ENCODE assay signal across 1 cellular context in the genomic region with DNA sequence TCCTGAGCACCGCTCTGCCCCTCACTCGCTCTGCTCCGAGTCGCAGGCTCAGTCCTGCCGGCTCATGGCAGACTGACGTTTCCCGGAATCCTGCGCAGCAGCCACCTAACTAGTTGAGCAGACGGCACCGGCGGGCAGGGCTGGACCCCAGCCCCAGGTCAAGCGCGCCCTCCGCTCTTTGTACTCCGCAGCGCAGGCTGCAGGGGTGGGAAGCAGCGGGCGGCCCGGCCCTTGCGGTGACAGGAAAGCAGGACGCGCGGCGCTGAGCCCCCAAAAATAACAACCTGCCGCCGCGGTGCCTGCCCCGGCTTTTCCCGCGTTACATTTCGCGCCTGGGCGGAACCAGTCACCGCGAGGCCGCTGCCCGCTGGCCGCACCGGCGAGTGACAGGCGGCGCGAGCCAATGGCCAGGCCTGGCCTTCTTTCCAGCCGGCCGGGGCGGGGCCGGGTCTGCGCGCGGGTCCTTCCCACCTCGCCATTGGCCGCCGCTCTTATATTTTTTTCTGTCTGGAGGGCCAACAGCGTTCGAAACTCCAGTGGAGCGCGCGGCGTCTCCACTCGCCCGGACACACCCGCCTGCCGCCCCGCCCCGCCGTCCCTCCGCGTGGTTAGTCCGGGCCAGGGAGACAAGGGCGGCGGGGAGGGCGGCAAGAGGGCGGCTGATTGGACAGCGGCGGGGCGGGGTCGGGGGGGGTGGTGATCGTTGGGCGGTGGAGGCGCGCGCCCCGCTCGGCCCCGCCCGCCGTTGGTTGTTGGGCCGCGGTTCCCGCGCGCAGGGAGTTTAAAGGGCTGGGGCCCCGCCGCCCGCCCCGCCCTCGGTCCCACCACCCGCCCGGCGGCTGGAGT.
TF ChIP-seq lines count a peak whose summit lies in the region.

ZNF367 (minus strand) TSS at position 297 of the 846 bp plus-strand sequence. CDS start 338 bp downstream, outside the sequence.

TF ChIP-seq in HepG2, 621 proteins besides CTCF, POLR2A, EP300 and RAD21 (continued from another document and continues in another):
- TF ChIP-seq STAG1 (CRISPR knock-in tag; IDR thresholded peaks at IDR 0.05): 0 out of 2 replicates have a peak, but pooled peaks have one; percentile 9
- peak; percentile 54; the same call in 1 of the 2 replicates for TF ChIP-seq FOXK1 (CRISPR knock-in tag; IDR thresholded peaks at IDR 0.05; ENCODE audit: borderline replicate concordance, low read depth)
- TF ChIP-seq, protein P1, sequence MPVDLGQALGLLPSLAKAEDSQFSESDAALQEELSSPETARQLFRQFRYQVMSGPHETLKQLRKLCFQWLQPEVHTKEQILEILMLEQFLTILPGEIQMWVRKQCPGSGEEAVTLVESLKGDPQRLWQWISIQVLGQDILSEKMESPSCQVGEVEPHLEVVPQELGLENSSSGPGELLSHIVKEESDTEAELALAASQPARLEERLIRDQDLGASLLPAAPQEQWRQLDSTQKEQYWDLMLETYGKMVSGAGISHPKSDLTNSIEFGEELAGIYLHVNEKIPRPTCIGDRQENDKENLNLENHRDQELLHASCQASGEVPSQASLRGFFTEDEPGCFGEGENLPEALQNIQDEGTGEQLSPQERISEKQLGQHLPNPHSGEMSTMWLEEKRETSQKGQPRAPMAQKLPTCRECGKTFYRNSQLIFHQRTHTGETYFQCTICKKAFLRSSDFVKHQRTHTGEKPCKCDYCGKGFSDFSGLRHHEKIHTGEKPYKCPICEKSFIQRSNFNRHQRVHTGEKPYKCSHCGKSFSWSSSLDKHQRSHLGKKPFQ (CRISPR knock-in tag; IDR thresholded peaks at IDR 0.05; ENCODE audit: insufficient replicate concordance): peak; percentile 49
- TF ChIP-seq MTF2 (CRISPR knock-in tag; IDR thresholded peaks at IDR 0.05; ENCODE audit: borderline replicate concordance): no peak; the same call in 1 of the 2 replicates
- TF ChIP-seq HDAC6 (IDR thresholded peaks at IDR 0.05; ENCODE audit: low read depth, low read length): no peak
- TF ChIP-seq, protein P2, sequence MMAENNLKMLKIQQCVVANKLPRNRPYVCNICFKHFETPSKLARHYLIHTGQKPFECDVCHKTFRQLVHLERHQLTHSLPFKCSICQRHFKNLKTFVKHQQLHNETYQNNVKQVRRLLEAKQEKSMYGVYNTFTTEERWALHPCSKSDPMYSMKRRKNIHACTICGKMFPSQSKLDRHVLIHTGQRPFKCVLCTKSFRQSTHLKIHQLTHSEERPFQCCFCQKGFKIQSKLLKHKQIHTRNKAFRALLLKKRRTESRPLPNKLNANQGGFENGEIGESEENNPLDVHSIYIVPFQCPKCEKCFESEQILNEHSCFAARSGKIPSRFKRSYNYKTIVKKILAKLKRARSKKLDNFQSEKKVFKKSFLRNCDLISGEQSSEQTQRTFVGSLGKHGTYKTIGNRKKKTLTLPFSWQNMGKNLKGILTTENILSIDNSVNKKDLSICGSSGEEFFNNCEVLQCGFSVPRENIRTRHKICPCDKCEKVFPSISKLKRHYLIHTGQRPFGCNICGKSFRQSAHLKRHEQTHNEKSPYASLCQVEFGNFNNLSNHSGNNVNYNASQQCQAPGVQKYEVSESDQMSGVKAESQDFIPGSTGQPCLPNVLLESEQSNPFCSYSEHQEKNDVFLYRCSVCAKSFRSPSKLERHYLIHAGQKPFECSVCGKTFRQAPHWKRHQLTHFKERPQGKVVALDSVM (CRISPR knock-in tag; IDR thresholded peaks at IDR 0.05): no peak
- peak; percentile 48; the same call in 1 of the 2 replicates for TF ChIP-seq ETV5 (CRISPR knock-in tag; IDR thresholded peaks at IDR 0.05; ENCODE audit: borderline replicate concordance)
- no peak; the same call in none of the 2 replicates for TF ChIP-seq ZBTB2 (CRISPR knock-in tag; IDR thresholded peaks at IDR 0.05; ENCODE audit: low read depth)
- no peak for TF ChIP-seq ZNF879 (CRISPR knock-in tag; IDR thresholded peaks at IDR 0.05)
- no peak for TF ChIP-seq NFKBIZ (CRISPR knock-in tag; IDR thresholded peaks at IDR 0.05)
- TF ChIP-seq ZNF644 (CRISPR knock-in tag; IDR thresholded peaks at IDR 0.05; ENCODE audit: low read depth): no peak
- no peak for TF ChIP-seq ZNF737 (CRISPR knock-in tag; IDR thresholded peaks at IDR 0.05; ENCODE audit: borderline replicate concordance)
- TF ChIP-seq CREB1 (IDR thresholded peaks at IDR 0.05): peak; percentile 67
- no peak; the same call in none of the 2 replicates for TF ChIP-seq CREB1 (CRISPR knock-in tag; IDR thresholded peaks at IDR 0.05)
- TF ChIP-seq RFXANK (CRISPR knock-in tag; IDR thresholded peaks at IDR 0.05): no peak
- peak; percentile 88 for TF ChIP-seq MAZ (IDR thresholded peaks at IDR 0.05; ENCODE audit: borderline replicate concordance, low read depth, low read length)
- no peak; the same call in 1 of the 2 replicates for TF ChIP-seq MAZ (CRISPR knock-in tag; IDR thresholded peaks at IDR 0.05; ENCODE audit: low read depth)
- no peak for TF ChIP-seq SCMH1 (CRISPR knock-in tag; IDR thresholded peaks at IDR 0.05; ENCODE audit: borderline replicate concordance)
- TF ChIP-seq SATB2 (CRISPR knock-in tag; IDR thresholded peaks at IDR 0.05): peak; percentile 67; the same call in 1 of the 2 replicates
- no peak for TF ChIP-seq SNRNP70 (IDR thresholded peaks at IDR 0.05; ENCODE audit: low read depth, low read length)
- TF ChIP-seq ZNF414 (CRISPR knock-in tag; IDR thresholded peaks at IDR 0.05): no peak
- TF ChIP-seq, protein P3, sequence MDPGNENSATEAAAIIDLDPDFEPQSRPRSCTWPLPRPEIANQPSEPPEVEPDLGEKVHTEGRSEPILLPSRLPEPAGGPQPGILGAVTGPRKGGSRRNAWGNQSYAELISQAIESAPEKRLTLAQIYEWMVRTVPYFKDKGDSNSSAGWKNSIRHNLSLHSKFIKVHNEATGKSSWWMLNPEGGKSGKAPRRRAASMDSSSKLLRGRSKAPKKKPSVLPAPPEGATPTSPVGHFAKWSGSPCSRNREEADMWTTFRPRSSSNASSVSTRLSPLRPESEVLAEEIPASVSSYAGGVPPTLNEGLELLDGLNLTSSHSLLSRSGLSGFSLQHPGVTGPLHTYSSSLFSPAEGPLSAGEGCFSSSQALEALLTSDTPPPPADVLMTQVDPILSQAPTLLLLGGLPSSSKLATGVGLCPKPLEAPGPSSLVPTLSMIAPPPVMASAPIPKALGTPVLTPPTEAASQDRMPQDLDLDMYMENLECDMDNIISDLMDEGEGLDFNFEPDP (CRISPR knock-in tag; conservative IDR thresholded peaks at IDR 0.05): no peak
- TF ChIP-seq HNRNPL (IDR thresholded peaks at IDR 0.05; ENCODE audit: low read depth, low read length): no peak
- TF ChIP-seq TGIF2 (CRISPR knock-in tag; IDR thresholded peaks at IDR 0.05): peak; percentile 29
- TF ChIP-seq, protein P4, sequence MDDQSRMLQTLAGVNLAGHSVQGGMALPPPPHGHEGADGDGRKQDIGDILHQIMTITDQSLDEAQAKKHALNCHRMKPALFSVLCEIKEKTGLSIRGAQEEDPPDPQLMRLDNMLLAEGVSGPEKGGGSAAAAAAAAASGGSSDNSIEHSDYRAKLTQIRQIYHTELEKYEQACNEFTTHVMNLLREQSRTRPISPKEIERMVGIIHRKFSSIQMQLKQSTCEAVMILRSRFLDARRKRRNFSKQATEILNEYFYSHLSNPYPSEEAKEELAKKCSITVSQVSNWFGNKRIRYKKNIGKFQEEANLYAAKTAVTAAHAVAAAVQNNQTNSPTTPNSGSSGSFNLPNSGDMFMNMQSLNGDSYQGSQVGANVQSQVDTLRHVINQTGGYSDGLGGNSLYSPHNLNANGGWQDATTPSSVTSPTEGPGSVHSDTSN (CRISPR knock-in tag; IDR thresholded peaks at IDR 0.05; ENCODE audit: borderline replicate concordance): 0 out of 2 replicates have a peak, but pooled peaks have one; percentile 68
- peak; percentile 73; the same call in 1 of the 2 replicates for TF ChIP-seq ZNF124 (CRISPR knock-in tag; IDR thresholded peaks at IDR 0.05)
- no peak for TF ChIP-seq ZNF567 (CRISPR knock-in tag; IDR thresholded peaks at IDR 0.05; ENCODE audit: borderline replicate concordance)
- TF ChIP-seq ZNF790 (CRISPR knock-in tag; IDR thresholded peaks at IDR 0.05; ENCODE audit: borderline replicate concordance): peak; percentile 41; the same call in 1 of the 2 replicates
- no peak for TF ChIP-seq LCORL (IDR thresholded peaks at IDR 0.05)
- TF ChIP-seq LCORL (CRISPR knock-in tag; IDR thresholded peaks at IDR 0.05): no peak
- no peak for TF ChIP-seq IKZF1 (IDR thresholded peaks at IDR 0.05)
- TF ChIP-seq HNRNPH1 (optimal IDR thresholded peaks at IDR 0.05; ENCODE audit: low read depth, low read length): no peak
- TF ChIP-seq YY1 (IDR thresholded peaks at IDR 0.05; ENCODE audit: insufficient read depth, insufficient replicate concordance, low read depth, low read length): peak; percentile 59
- peak; percentile 90 for TF ChIP-seq RBFOX2 (IDR thresholded peaks at IDR 0.05; ENCODE audit: low read depth, low read length)
- TF ChIP-seq, protein P5, sequence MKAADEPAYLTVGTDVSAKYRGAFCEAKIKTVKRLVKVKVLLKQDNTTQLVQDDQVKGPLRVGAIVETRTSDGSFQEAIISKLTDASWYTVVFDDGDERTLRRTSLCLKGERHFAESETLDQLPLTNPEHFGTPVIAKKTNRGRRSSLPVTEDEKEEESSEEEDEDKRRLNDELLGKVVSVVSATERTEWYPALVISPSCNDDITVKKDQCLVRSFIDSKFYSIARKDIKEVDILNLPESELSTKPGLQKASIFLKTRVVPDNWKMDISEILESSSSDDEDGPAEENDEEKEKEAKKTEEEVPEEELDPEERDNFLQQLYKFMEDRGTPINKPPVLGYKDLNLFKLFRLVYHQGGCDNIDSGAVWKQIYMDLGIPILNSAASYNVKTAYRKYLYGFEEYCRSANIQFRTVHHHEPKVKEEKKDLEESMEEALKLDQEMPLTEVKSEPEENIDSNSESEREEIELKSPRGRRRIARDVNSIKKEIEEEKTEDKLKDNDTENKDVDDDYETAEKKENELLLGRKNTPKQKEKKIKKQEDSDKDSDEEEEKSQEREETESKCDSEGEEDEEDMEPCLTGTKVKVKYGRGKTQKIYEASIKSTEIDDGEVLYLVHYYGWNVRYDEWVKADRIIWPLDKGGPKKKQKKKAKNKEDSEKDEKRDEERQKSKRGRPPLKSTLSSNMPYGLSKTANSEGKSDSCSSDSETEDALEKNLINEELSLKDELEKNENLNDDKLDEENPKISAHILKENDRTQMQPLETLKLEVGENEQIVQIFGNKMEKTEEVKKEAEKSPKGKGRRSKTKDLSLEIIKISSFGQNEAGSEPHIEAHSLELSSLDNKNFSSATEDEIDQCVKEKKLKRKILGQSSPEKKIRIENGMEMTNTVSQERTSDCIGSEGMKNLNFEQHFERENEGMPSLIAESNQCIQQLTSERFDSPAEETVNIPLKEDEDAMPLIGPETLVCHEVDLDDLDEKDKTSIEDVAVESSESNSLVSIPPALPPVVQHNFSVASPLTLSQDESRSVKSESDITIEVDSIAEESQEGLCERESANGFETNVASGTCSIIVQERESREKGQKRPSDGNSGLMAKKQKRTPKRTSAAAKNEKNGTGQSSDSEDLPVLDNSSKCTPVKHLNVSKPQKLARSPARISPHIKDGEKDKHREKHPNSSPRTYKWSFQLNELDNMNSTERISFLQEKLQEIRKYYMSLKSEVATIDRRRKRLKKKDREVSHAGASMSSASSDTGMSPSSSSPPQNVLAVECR (CRISPR knock-in tag; IDR thresholded peaks at IDR 0.05; ENCODE audit: borderline replicate concordance): peak; percentile 97
- peak; percentile 97 for TF ChIP-seq ZNF367 (CRISPR knock-in tag; IDR thresholded peaks at IDR 0.05; ENCODE audit: borderline replicate concordance)
- TF ChIP-seq SALL1 (CRISPR knock-in tag; IDR thresholded peaks at IDR 0.05): peak; percentile 58; the same call in 1 of the 2 replicates
- no peak for TF ChIP-seq TARDBP (CRISPR knock-in tag; IDR thresholded peaks at IDR 0.05)
- no peak for TF ChIP-seq HHEX (CRISPR knock-in tag; IDR thresholded peaks at IDR 0.05)
- TF ChIP-seq ZNF530 (CRISPR knock-in tag; IDR thresholded peaks at IDR 0.05; ENCODE audit: low read depth): no peak
- TF ChIP-seq ATF1 (CRISPR knock-in tag; IDR thresholded peaks at IDR 0.05): no peak
- TF ChIP-seq CC2D1A (CRISPR knock-in tag; IDR thresholded peaks at IDR 0.05): 0 out of 2 replicates have a peak, but pooled peaks have one; percentile 38
- no peak for TF ChIP-seq ZNF251 (CRISPR knock-in tag; IDR thresholded peaks at IDR 0.05)
- no peak for TF ChIP-seq SP1 (IDR thresholded peaks at IDR 0.05)
- TF ChIP-seq SP1 (CRISPR knock-in tag; IDR thresholded peaks at IDR 0.05): peak; percentile 80
- TF ChIP-seq RCOR2 (CRISPR knock-in tag; IDR thresholded peaks at IDR 0.05): no peak
- TF ChIP-seq TFE3 (CRISPR knock-in tag; IDR thresholded peaks at IDR 0.05): peak; percentile 18; the same call in 1 of the 2 replicates
- peak; percentile 59 for TF ChIP-seq ZNF768 (CRISPR knock-in tag; IDR thresholded peaks at IDR 0.05)
- no peak for TF ChIP-seq PAX8 (CRISPR knock-in tag; IDR thresholded peaks at IDR 0.05; ENCODE audit: borderline replicate concordance)
- TF ChIP-seq, protein P6, sequence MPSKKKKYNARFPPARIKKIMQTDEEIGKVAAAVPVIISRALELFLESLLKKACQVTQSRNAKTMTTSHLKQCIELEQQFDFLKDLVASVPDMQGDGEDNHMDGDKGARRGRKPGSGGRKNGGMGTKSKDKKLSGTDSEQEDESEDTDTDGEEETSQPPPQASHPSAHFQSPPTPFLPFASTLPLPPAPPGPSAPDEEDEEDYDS (CRISPR knock-in tag; IDR thresholded peaks at IDR 0.05): peak; percentile 73
- TF ChIP-seq TAF15 (IDR thresholded peaks at IDR 0.05; ENCODE audit: low read depth, low read length, poor library complexity, severe bottlenecking): no peak
